In genomic region chr6:161618816-161619454, GRCh38 we compare ENCODE assay signal across 8 cellular contexts.
DNase-seq lines count a peak whose midpoint lies in the region; ATAC-seq and TF ChIP-seq lines count a peak whose summit lies in the region.

No MANE protein-coding gene starts in this region.

- no peak overlapping the region for H3K4me3 Mint-ChIP-seq in natural killer cell treated with Interleukin-12 subunit alpha and Interleukin-12 subunit beta and Interleukin-15 and Interleukin-18, amount 100 ng/mL, for 72 hours

- H3K79me2 ChIP-seq in OCI-LY7 (ENCODE audit: insufficient read depth, low read depth, low read length), result no peaks in the 10 kb centered on the region

- peak; percentile 50 for TF ChIP-seq CTCF in OCI-LY7 (conservative IDR thresholded peaks at IDR 0.05; ENCODE audit: low read length)

- no peak overlapping the region for H3K4me3 ChIP-seq in OCI-LY7 (ENCODE audit: low read depth, low read length, poor library complexity, severe bottlenecking)

- no TSS peak for BruUV-seq in OCI-LY7 (replicated peaks; lab: Mats Ljungman, UMichigan)

- H3K4me2 ChIP-seq in OCI-LY7 (ENCODE audit: low read length), result no peak overlapping the region

- CTCF ChIA-PET in OCI-LY7 (lab: Charles Lee; ENCODE audit: unreplicated experiment), result no interaction called here

- no peak overlapping the region for H3K27ac Mint-ChIP-seq in natural killer cell treated with Interleukin-12 subunit alpha and Interleukin-12 subunit beta and Interleukin-15 and Interleukin-18, amount 100 ng/mL, for 72 hours

- no peaks in the 10 kb centered on the region for H4K20me1 ChIP-seq in OCI-LY7 (ENCODE audit: insufficient read depth, low read length)

- peaks cover 3 to 14% of the 10 kb centered on the region in 2 donors for H3K27me3 Mint-ChIP-seq in natural killer cell treated with Interleukin-12 subunit alpha and Interleukin-12 subunit beta and Interleukin-15 and Interleukin-18, amount 100 ng/mL, for 72 hours

- intact Hi-C loops in OCI-LY7 (cut with micrococcal nuclease; ENCODE audit: unreplicated experiment), result no loop called here

- H3K4me1 ChIP-seq in OCI-LY7 (ENCODE audit: insufficient read depth, low read length, poor library complexity, severe bottlenecking), result no peaks in the 10 kb centered on the region

- H3K36me3 Mint-ChIP-seq in natural killer cell treated with Interleukin-12 subunit alpha and Interleukin-12 subunit beta and Interleukin-15 and Interleukin-18, amount 100 ng/mL, for 72 hours, result no peaks in the 10 kb centered on the region

- peak; percentile 14 for DNase-seq in DMS153 (lab: John Stamatoyannopoulos, UW)
- DNase-seq in DMS153 treated with DMSO at 0.1 percent for 48 hours (lab: John Stamatoyannopoulos, UW; ENCODE audit: unreplicated experiment), result no peak
- DNase-seq in OCI-LY7 (ENCODE audit: low spot score), result peak; percentile 3
- DNase-seq in fibroblast of the conjunctiva (ENCODE audit: low read depth), result peak; percentile 61
- peak; percentile 82 for DNase-seq in renal cortical epithelial cell (ENCODE audit: low read depth)
- no peak for DNase-seq in natural killer cell treated with Interleukin-12 subunit alpha and Interleukin-12 subunit beta and Interleukin-15 and Interleukin-18, amount 100 ng/mL, for 72 hours (ENCODE audit: low spot score)
- no peak for DNase-seq in cortex of kidney (lab: John Stamatoyannopoulos, UW)
- no peak for DNase-seq in activated CD8-positive, alpha-beta memory T cell treated with anti-CD3 and anti-CD28 coated beads for 24 hours

- H3K27ac ChIP-seq in OCI-LY7 (ENCODE audit: low read depth, low read length, poor library complexity, severe bottlenecking), result no peak overlapping the region

- H3K36me3 ChIP-seq in OCI-LY7 (ENCODE audit: insufficient read depth, low read length), result no peaks in the 10 kb centered on the region

- no peaks in the 10 kb centered on the region for H3K4me1 Mint-ChIP-seq in natural killer cell treated with Interleukin-12 subunit alpha and Interleukin-12 subunit beta and Interleukin-15 and Interleukin-18, amount 100 ng/mL, for 72 hours (ENCODE audit: low read depth in 2 of 2)

- H3K9me3 ChIP-seq in OCI-LY7 (ENCODE audit: low read length), result no peaks in the 10 kb centered on the region

- ATAC-seq in natural killer cell treated with Interleukin-12 subunit alpha and Interleukin-12 subunit beta and Interleukin-15 and Interleukin-18, amount 100 ng/mL, for 72 hours, result no peak

- H3K9me3 Mint-ChIP-seq in natural killer cell treated with Interleukin-12 subunit alpha and Interleukin-12 subunit beta and Interleukin-15 and Interleukin-18, amount 100 ng/mL, for 72 hours, result no peaks in the 10 kb centered on the region

- POLR2A ChIA-PET in OCI-LY7 (lab: Charles Lee), result no interaction called here

- no peaks in the 10 kb centered on the region for H3K9me2 ChIP-seq in OCI-LY7 (ENCODE audit: insufficient read depth, low read length)

- no peak overlapping the region for H2AFZ ChIP-seq in OCI-LY7 (ENCODE audit: low read length)

Comparison
In these comparisons a context has a peak if more than half of its experiments do, and no peak if none do; other contexts are left out.
1. DNase-seq: peak in DMS153 (single experiment), OCI-LY7 (single experiment), fibroblast of the conjunctiva (single experiment) and renal cortical epithelial cell (single experiment); none in DMS153 treated with DMSO at 0.1 percent for 48 hours (single experiment), natural killer cell treated with Interleukin-12 subunit alpha and Interleukin-12 subunit beta and Interleukin-15 and Interleukin-18, amount 100 ng/mL, for 72 hours (single experiment), cortex of kidney (single experiment) and activated CD8-positive, alpha-beta memory T cell treated with anti-CD3 and anti-CD28 coated beads for 24 hours (single experiment).